In the genomic region with DNA sequence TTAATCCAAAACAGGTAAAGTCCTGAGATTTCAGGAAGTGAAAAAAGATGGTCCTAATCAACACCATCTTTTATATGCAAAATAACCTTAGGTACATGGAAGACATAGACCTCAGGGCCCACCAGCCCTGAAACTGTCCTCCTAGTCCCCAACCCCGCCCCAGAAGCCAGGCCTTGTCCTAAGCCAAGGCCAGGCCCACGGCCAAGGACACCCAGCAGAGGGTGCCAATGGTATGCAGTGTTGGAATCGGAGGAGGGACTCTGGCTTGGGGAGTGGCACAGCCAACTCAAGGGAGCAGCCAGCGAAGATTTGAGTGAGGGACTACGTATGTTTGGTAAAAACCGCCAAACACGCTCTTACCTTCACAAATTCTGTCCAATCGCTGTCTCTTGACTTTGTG, we compare ENCODE assay signal across 9 cellular contexts.
DNase-seq lines count a peak whose midpoint lies in the region; ATAC-seq and TF ChIP-seq lines count a peak whose summit lies in the region.
"Had no signal": no experiment of that assay in that cellular context is flagged by ENCODE, and none has a peak within 500 bp of the region (broad histone marks: within the 10 kb centered on the region; RNA-seq: fewer than 3 reads in every experiment).

No MANE protein-coding gene starts in this region.

- peak overlapping the region; percentile 82 for H3K27ac ChIP-seq in GM23338 (ENCODE audit: low read depth)
- H3K27ac ChIP-seq in SK-N-SH (ENCODE audit: low read depth in 2 of 2, low read length in 1 of 2), result peak overlapping the region in 1 of 2 experiments; percentile 13; a peak in 1 of 4 replicates
- H3K27ac ChIP-seq in left ventricle myocardium inferior (replicated peaks), result peak overlapping the region; percentile 54
- no peak overlapping the region for H3K27ac ChIP-seq in skeletal muscle tissue (ENCODE audit: low read depth, low read length)

- H3K27ac Mint-ChIP-seq in GM23338, result peak overlapping the region; percentile 84
- H3K27ac Mint-ChIP-seq: IgD-negative memory B cell had no signal

- H3K4me3 ChIP-seq in GM23338, result no peak overlapping the region
- H3K4me3 ChIP-seq in SK-N-SH (ENCODE audit: low read depth in 2 of 2, low read length in 1 of 2), result no peak overlapping the region
- H3K4me3 ChIP-seq in left ventricle myocardium inferior, result no peak overlapping the region
- peak overlapping the region; percentile 9 to 49 (median 38) for H3K4me3 ChIP-seq in skeletal muscle tissue (ENCODE audit: low read length in 3 of 3)

- POLR2A ChIA-PET in SK-N-SH (lab: Yijun Ruan, JAX), result no interaction called here

- DNase-seq in GM23338 (ENCODE audit: low spot score) (peak; percentile 67), SK-N-SH (no peak), left ventricle myocardium inferior (peak; percentile 60), NCI-H2227 treated with DMSO at 0.1 percent for 48 hours (lab: John Stamatoyannopoulos, UW) (no peak)

- H3K4me1 ChIP-seq in GM23338 (ENCODE audit: insufficient read depth) (peaks cover 81% of the 10 kb centered on the region), SK-N-SH (ENCODE audit: control insufficient read depth in 1 of 2, insufficient read depth in 2 of 2, low read depth in 1 of 2, low read length in 1 of 2) (peaks cover 56 to 66% of the 10 kb centered on the region in 2 experiments), left ventricle myocardium inferior (peaks cover 72% of the 10 kb centered on the region), skeletal muscle tissue (ENCODE audit: control insufficient read depth in 3 of 3, insufficient read depth in 3 of 3, low read length in 3 of 3) (peaks cover 47 to 76% (median 62%) of the 10 kb centered on the region in 3 donors)

- intact Hi-C loops in left ventricle myocardium inferior (cut with micrococcal nuclease), result no loop called here

- H3K4me3 Mint-ChIP-seq in GM23338, result no peak overlapping the region
- H3K4me3 Mint-ChIP-seq: IgD-negative memory B cell had no signal

- H4K20me1 ChIP-seq in GM23338 (replicated peaks; ENCODE audit: insufficient read depth), result peaks cover 77% of the 10 kb centered on the region
- H4K20me1 ChIP-seq in SK-N-SH (ENCODE audit: insufficient read depth), result peaks cover 62% of the 10 kb centered on the region

- H3K9me3 ChIP-seq in SK-N-SH (no peaks in the 10 kb centered on the region), left ventricle myocardium inferior (replicated peaks) (no peaks in the 10 kb centered on the region), skeletal muscle tissue (ENCODE audit: control insufficient read depth in 3 of 3, low read length in 3 of 3) (no peaks in the 10 kb centered on the region)

- CTCF ChIA-PET in SK-N-SH (lab: Yijun Ruan, JAX), result interaction anchor here (7.9 kb wide), 1 partner anchor 9 kb away, joined by 70 read pairs; no protein-coding TSS in a partner anchor

- H3K27me3 ChIP-seq in GM23338 (ENCODE audit: insufficient read depth) (no peaks in the 10 kb centered on the region), SK-N-SH (ENCODE audit: insufficient read depth) (no peaks in the 10 kb centered on the region), left ventricle myocardium inferior (ENCODE audit: low read depth) (no peaks in the 10 kb centered on the region), skeletal muscle tissue (ENCODE audit: control insufficient read depth in 3 of 3, insufficient read depth in 3 of 3, low read length in 3 of 3) (no peaks in the 10 kb centered on the region)

- ATAC-seq in GM23338 (peak; percentile 73), GM21515 (IDR thresholded peaks at IDR 0.05; ENCODE audit: unreplicated experiment) (no peak), GM21723 (IDR thresholded peaks at IDR 0.05; ENCODE audit: unreplicated experiment) (no peak)
- no peak for ATAC-seq in activated CD4-positive, CD25-positive, alpha-beta regulatory T cell treated with anti-CD3 and anti-CD28 coated beads, Interleukin-2, amount 50 U/mL, for 24 hours

- H3K4me2 ChIP-seq in GM23338 (peak overlapping the region; percentile 49; the same call in 1 of the 2 replicates), SK-N-SH (no peak overlapping the region)

- peak; percentile 47 for TF ChIP-seq RAD21 in SK-N-SH (IDR thresholded peaks at IDR 0.05; ENCODE audit: low read length)

- H3F3A ChIP-seq in GM23338 (replicated peaks; ENCODE audit: low read depth) (peaks cover 4% of the 10 kb centered on the region), SK-N-SH (replicated peaks; ENCODE audit: insufficient read depth) (peaks cover 20% of the 10 kb centered on the region)

- H3K9me3 Mint-ChIP-seq in GM23338, result no peaks in the 10 kb centered on the region
- H3K9me3 Mint-ChIP-seq: IgD-negative memory B cell had no signal

- H3K4me1 Mint-ChIP-seq in GM23338, result peaks cover 95% of the 10 kb centered on the region
- H3K4me1 Mint-ChIP-seq: IgD-negative memory B cell had no signal

- H3K79me2 ChIP-seq in GM23338 (replicated peaks; ENCODE audit: insufficient read depth) (peaks cover 100% of the 10 kb centered on the region), SK-N-SH (ENCODE audit: insufficient read depth) (peaks cover 88% of the 10 kb centered on the region)

- peaks cover 44% of the 10 kb centered on the region for H3K27me3 Mint-ChIP-seq in GM23338 (ENCODE audit: insufficient read depth, low read depth, poor library complexity)

- WGBS in SK-N-SH (ENCODE audit: low lambda C conversion rate), result 88% methylated on average over 8 of the region's 8 CpGs

- TF ChIP-seq CTCF in GM23338 (conservative IDR thresholded peaks at IDR 0.05; ENCODE audit: low read depth in 2 of 2), result peak; percentile 24 to 64; a peak in 3 of 4 replicates
- TF ChIP-seq CTCF in SK-N-SH (IDR thresholded peaks at IDR 0.05), result 0 out of 2 replicates have a peak, but pooled peaks have one; percentile 12
- peak; percentile 40 for TF ChIP-seq CTCF in left ventricle myocardium inferior (IDR thresholded peaks at IDR 0.05; ENCODE audit: borderline replicate concordance)

- H3K36me3 ChIP-seq in GM23338 (ENCODE audit: insufficient read depth) (no peaks in the 10 kb centered on the region), SK-N-SH (replicated peaks in 1 of 2; ENCODE audit: control insufficient read depth in 1 of 2, insufficient read depth in 2 of 2, low read length in 1 of 2) (peaks cover 0 to 13% of the 10 kb centered on the region in 2 experiments), left ventricle myocardium inferior (no peaks in the 10 kb centered on the region), skeletal muscle tissue (ENCODE audit: control insufficient read depth in 3 of 3, insufficient read depth in 3 of 3, low read length in 3 of 3) (peaks cover 0 to 11% (median 4%) of the 10 kb centered on the region in 3 donors)

- H3K9me2 ChIP-seq in GM23338 (ENCODE audit: insufficient read depth) (no peaks in the 10 kb centered on the region), SK-N-SH (no peaks in the 10 kb centered on the region)

- no peak overlapping the region for H2AFZ ChIP-seq in GM23338
- H2AFZ ChIP-seq in SK-N-SH (ENCODE audit: low read depth), result no peak overlapping the region

- no peak for TF ChIP-seq EP300 in SK-N-SH (IDR thresholded peaks at IDR 0.05; ENCODE audit: borderline replicate concordance in 1 of 2, low read depth in 1 of 2, low read length in 1 of 2)

- H3K9ac ChIP-seq in SK-N-SH, result no peak overlapping the region
- H3K9ac ChIP-seq in skeletal muscle tissue (ENCODE audit: low read depth in 1 of 3, low read length in 3 of 3), result peak overlapping the region in 2 of 3 donors; percentile 35 to 57

- H3K36me3 Mint-ChIP-seq in GM23338 (ENCODE audit: low read depth), result peaks cover 80% of the 10 kb centered on the region
- H3K36me3 Mint-ChIP-seq: IgD-negative memory B cell had no signal

TF ChIP-seq in SK-N-SH, 30 proteins besides CTCF, POLR2A, EP300 and RAD21:
- TF ChIP-seq FOXJ3 (CRISPR knock-in tag; IDR thresholded peaks at IDR 0.05), result no peak
- no peak for TF ChIP-seq SIN3A (IDR thresholded peaks at IDR 0.05; ENCODE audit: borderline replicate concordance, low read depth, low read length)
- TF ChIP-seq MEF2A (IDR thresholded peaks at IDR 0.05; ENCODE audit: borderline replicate concordance, low read depth), result no peak
- no peak for TF ChIP-seq TCF12 (IDR thresholded peaks at IDR 0.05)
- no peak for TF ChIP-seq MXI1 (IDR thresholded peaks at IDR 0.05; ENCODE audit: low read depth, low read length)
- TF ChIP-seq, protein P1, sequence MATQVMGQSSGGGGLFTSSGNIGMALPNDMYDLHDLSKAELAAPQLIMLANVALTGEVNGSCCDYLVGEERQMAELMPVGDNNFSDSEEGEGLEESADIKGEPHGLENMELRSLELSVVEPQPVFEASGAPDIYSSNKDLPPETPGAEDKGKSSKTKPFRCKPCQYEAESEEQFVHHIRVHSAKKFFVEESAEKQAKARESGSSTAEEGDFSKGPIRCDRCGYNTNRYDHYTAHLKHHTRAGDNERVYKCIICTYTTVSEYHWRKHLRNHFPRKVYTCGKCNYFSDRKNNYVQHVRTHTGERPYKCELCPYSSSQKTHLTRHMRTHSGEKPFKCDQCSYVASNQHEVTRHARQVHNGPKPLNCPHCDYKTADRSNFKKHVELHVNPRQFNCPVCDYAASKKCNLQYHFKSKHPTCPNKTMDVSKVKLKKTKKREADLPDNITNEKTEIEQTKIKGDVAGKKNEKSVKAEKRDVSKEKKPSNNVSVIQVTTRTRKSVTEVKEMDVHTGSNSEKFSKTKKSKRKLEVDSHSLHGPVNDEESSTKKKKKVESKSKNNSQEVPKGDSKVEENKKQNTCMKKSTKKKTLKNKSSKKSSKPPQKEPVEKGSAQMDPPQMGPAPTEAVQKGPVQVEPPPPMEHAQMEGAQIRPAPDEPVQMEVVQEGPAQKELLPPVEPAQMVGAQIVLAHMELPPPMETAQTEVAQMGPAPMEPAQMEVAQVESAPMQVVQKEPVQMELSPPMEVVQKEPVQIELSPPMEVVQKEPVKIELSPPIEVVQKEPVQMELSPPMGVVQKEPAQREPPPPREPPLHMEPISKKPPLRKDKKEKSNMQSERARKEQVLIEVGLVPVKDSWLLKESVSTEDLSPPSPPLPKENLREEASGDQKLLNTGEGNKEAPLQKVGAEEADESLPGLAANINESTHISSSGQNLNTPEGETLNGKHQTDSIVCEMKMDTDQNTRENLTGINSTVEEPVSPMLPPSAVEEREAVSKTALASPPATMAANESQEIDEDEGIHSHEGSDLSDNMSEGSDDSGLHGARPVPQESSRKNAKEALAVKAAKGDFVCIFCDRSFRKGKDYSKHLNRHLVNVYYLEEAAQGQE (IDR thresholded peaks at IDR 0.05; ENCODE audit: low read depth, low read length), result no peak
- TF ChIP-seq, protein P2, sequence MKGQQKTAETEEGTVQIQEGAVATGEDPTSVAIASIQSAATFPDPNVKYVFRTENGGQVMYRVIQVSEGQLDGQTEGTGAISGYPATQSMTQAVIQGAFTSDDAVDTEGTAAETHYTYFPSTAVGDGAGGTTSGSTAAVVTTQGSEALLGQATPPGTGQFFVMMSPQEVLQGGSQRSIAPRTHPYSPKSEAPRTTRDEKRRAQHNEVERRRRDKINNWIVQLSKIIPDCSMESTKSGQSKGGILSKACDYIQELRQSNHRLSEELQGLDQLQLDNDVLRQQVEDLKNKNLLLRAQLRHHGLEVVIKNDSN (IDR thresholded peaks at IDR 0.05; ENCODE audit: borderline replicate concordance, low read depth), result no peak
- no peak for TF ChIP-seq NRF1 (IDR thresholded peaks at IDR 0.05; ENCODE audit: low read depth, low read length)
- TF ChIP-seq RFX5 (IDR thresholded peaks at IDR 0.05; ENCODE audit: low read length), result no peak

Comparison
In these comparisons a context has a peak if more than half of its experiments do, and no peak if none do; other contexts are left out.
1. DNase-seq: peak in GM23338 (single experiment) and left ventricle myocardium inferior (single experiment); none in SK-N-SH (single experiment) and NCI-H2227 treated with DMSO at 0.1 percent for 48 hours (single experiment).
2. H3K4me3 ChIP-seq: peak in skeletal muscle tissue (3 of 3); none in GM23338 (single experiment), SK-N-SH (0 of 2) and left ventricle myocardium inferior (single experiment).
3. Peak in every context shown above with its lines, with median percentiles within 50 percentile points of each other: CTCF ChIP-seq.